10 cellular contexts compared by ENCODE assay signal in the genomic region with DNA sequence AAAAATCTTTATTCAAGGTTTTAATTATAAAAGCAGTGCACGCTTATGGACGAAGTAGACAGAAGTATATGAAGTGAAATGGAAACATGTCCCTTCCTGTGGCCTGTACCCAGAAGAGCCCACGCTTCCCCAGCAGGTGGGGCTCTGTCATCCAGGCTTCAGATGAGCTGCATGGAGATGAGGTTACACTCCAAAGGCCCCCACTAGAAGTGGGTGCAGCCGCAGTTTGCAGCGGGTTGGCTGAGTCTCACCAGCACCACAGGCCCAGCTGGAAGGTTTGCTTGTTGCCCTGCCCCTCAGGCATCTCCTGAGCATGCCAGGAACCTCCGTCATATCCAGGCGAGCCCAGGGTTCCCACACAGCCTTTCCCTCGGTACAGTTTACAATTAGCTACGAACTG.
DNase-seq lines count a peak whose midpoint lies in the region.
"Had no signal": no experiment of that assay in that cellular context is flagged by ENCODE, and none has a peak within 500 bp of the region (broad histone marks: within the 10 kb centered on the region; RNA-seq: fewer than 3 reads in every experiment).

No MANE protein-coding gene starts in this region.

- DNase-seq in NCI-H146 (lab: John Stamatoyannopoulos, UW) (peak; percentile 41), NCI-H146 treated with DMSO at 0.1 percent for 48 hours (lab: John Stamatoyannopoulos, UW; ENCODE audit: unreplicated experiment) (no peak), LoVo (ENCODE audit: low spot score) (peak; percentile 15), cerebellar cortex (ENCODE audit: low spot score) (peak; percentile 2), pons (ENCODE audit: low spot score) (peak; percentile 2), putamen (ENCODE audit: low spot score) (no peak), amniotic stem cell (lab: John Stamatoyannopoulos, UW) (no peak), NCI-H2227 (lab: John Stamatoyannopoulos, UW; ENCODE audit: unreplicated experiment) (no peak)
- DNase-seq: kidney, NCI-H510A treated with DMSO at 0.1 percent for 48 hours had no signal

Comparison
In these comparisons a context has a peak if more than half of its experiments do, and no peak if none do; other contexts are left out.
1. DNase-seq: peak in NCI-H146 (single experiment), LoVo (single experiment), cerebellar cortex (single experiment) and pons (single experiment); none in NCI-H146 treated with DMSO at 0.1 percent for 48 hours (single experiment), putamen (single experiment), amniotic stem cell (single experiment) and NCI-H2227 (single experiment).